1 cellular context compared by ENCODE assay signal in genomic region chr16:69179255-69180010, GRCh38.
A peak's percentile ranks its signal among the peaks of the same experiment; 100 is the strongest.
TF ChIP-seq lines count a peak whose summit lies in the region.

No MANE protein-coding gene starts in this region.

TF ChIP-seq in HEK293, 187 proteins besides CTCF, POLR2A, EP300 and RAD21 (continued from another document and continues in another):
- TF ChIP-seq ZNF214 (tag by site-specific recombination; IDR thresholded peaks at IDR 0.05; ENCODE audit: borderline replicate concordance) = no peak
- TF ChIP-seq ZNF146 (tag by site-specific recombination; IDR thresholded peaks at IDR 0.05) = no peak
- no peak for TF ChIP-seq ZNF16 (tag by site-specific recombination; IDR thresholded peaks at IDR 0.05; ENCODE audit: low read depth)
- no peak for TF ChIP-seq RBAK (tag by site-specific recombination; IDR thresholded peaks at IDR 0.05)
- TF ChIP-seq ZBTB21 (tag by site-specific recombination; IDR thresholded peaks at IDR 0.05) = no peak
- no peak for TF ChIP-seq ZNF610 (tag by site-specific recombination; IDR thresholded peaks at IDR 0.05; ENCODE audit: borderline replicate concordance)
- TF ChIP-seq ZIC2 (tag by site-specific recombination; IDR thresholded peaks at IDR 0.05) = no peak
- no peak for TF ChIP-seq ZNF280C (tag by site-specific recombination; IDR thresholded peaks at IDR 0.05)
- TF ChIP-seq ZNF335 (tag by site-specific recombination; conservative IDR thresholded peaks at IDR 0.05) = peak; percentile 89
- TF ChIP-seq ZNF280D (tag by site-specific recombination; IDR thresholded peaks at IDR 0.05) = no peak
- TF ChIP-seq ZNF555 (tag by site-specific recombination; conservative IDR thresholded peaks at IDR 0.05) = no peak
- no peak for TF ChIP-seq KLF10 (tag by site-specific recombination; IDR thresholded peaks at IDR 0.05)
- no peak for TF ChIP-seq TSHZ1 (tag by site-specific recombination; IDR thresholded peaks at IDR 0.05; ENCODE audit: borderline replicate concordance)
- no peak for TF ChIP-seq ZNF654 (tag by site-specific recombination; IDR thresholded peaks at IDR 0.05; ENCODE audit: low read depth)
- no peak for TF ChIP-seq ZNF558 (tag by site-specific recombination; IDR thresholded peaks at IDR 0.05)
- no peak for TF ChIP-seq KLF7 (tag by site-specific recombination; IDR thresholded peaks at IDR 0.05; ENCODE audit: borderline replicate concordance)
- no peak for TF ChIP-seq ZNF623 (tag by site-specific recombination; IDR thresholded peaks at IDR 0.05)
- no peak for TF ChIP-seq ZEB2 (tag by site-specific recombination; IDR thresholded peaks at IDR 0.05)
- no peak for TF ChIP-seq ZSCAN23 (tag by site-specific recombination; IDR thresholded peaks at IDR 0.05)
- no peak for TF ChIP-seq ZBTB26 (tag by site-specific recombination; optimal IDR thresholded peaks at IDR 0.05)
- TF ChIP-seq ZNF292 (tag by site-specific recombination; IDR thresholded peaks at IDR 0.05; ENCODE audit: borderline replicate concordance, low read depth) = no peak
- no peak for TF ChIP-seq ZNF768 (tag by site-specific recombination; IDR thresholded peaks at IDR 0.05)
- TF ChIP-seq MYNN (tag by site-specific recombination; IDR thresholded peaks at IDR 0.05; ENCODE audit: borderline replicate concordance) = no peak
- TF ChIP-seq ELK4 (IDR thresholded peaks at IDR 0.05; ENCODE audit: borderline replicate concordance, low read depth, low read length) = no peak
- TF ChIP-seq KLF9 (tag by site-specific recombination; IDR thresholded peaks at IDR 0.05; ENCODE audit: low read depth) = no peak
- no peak for TF ChIP-seq ZNF426 (tag by site-specific recombination; IDR thresholded peaks at IDR 0.05)
- TF ChIP-seq ZNF10 (tag by site-specific recombination; IDR thresholded peaks at IDR 0.05) = 0 out of 2 replicates have a peak, but pooled peaks have one; percentile 17
- TF ChIP-seq ZNF114 (tag by site-specific recombination; IDR thresholded peaks at IDR 0.05) = no peak
- peak; percentile 40 for TF ChIP-seq SP7 (tag by site-specific recombination; IDR thresholded peaks at IDR 0.05)
- TF ChIP-seq ZNF670 (tag by site-specific recombination; IDR thresholded peaks at IDR 0.05; ENCODE audit: low read depth) = no peak
- TF ChIP-seq PRDM2 (tag by site-specific recombination; IDR thresholded peaks at IDR 0.05; ENCODE audit: borderline replicate concordance) = no peak
- no peak for TF ChIP-seq ZNF132 (tag by site-specific recombination; IDR thresholded peaks at IDR 0.05; ENCODE audit: borderline replicate concordance)
- no peak for TF ChIP-seq ZNF449 (tag by site-specific recombination; IDR thresholded peaks at IDR 0.05)
- TF ChIP-seq ZNF677 (tag by site-specific recombination; IDR thresholded peaks at IDR 0.05) = no peak
- TF ChIP-seq ZNF24 (tag by site-specific recombination; IDR thresholded peaks at IDR 0.05) = no peak
- TF ChIP-seq ZNF18 (tag by site-specific recombination; IDR thresholded peaks at IDR 0.05) = no peak
- TF ChIP-seq ZBTB6 (tag by site-specific recombination; IDR thresholded peaks at IDR 0.05) = no peak
